In the genomic region with DNA sequence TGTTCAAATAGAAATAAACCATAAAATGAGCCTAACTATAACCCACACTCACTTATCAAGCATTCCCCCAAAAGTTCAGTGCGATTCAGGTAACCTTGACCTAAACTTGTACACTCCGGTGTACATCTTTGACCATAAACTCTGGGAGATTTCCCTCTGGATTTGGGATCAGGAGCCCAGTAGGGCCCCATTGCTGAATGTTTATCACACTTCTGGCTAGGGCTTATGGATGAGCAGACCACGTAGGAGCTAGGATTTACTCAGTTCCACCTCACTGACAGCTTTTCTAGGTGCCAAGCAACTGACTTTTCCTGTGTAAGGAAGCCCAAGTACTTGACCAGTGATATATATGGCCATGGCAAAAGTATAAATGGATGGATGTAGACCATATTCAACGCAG, we compare ENCODE assay signal across 30 cellular contexts.
"Had no signal": no experiment of that assay in that cellular context is flagged by ENCODE, and none has a peak within 500 bp of the region (broad histone marks: within the 10 kb centered on the region; RNA-seq: fewer than 3 reads in every experiment).

No MANE protein-coding gene starts in this region.

- H3K4me3 ChIP-seq: pancreas, psoas muscle, skin epidermis, smooth muscle cell, spleen, suprapubic skin, testis, tibial artery, transverse colon, upper lobe of right lung, uterus had no signal

- H3K27me3 Mint-ChIP-seq: naive thymus-derived CD4-positive, alpha-beta T cell; stimulated activated memory B cell treated with anti-CD40 and anti-IgM and Interleukin-4, amounts not matched to agents 10 μg/mL and 1 μg/mL and 100 μg/mL, for 72 hours; stimulated activated naive CD8-positive, alpha-beta T cell treated with anti-CD3 and anti-CD28 coated beads, Interleukin-15, amount 100 ng/mL, for 72 hours; type B pancreatic cell had no signal

- H3K27me3 ChIP-seq: neutrophil, pancreas, spleen, suprapubic skin, testis, tibial artery, transverse colon, upper lobe of right lung, uterus had no signal

- H3K27ac Mint-ChIP-seq: naive thymus-derived CD4-positive, alpha-beta T cell; natural killer cell; nephron; stimulated activated memory B cell treated with anti-CD40 and anti-IgM and Interleukin-4, amounts not matched to agents 10 μg/mL and 1 μg/mL and 100 μg/mL, for 72 hours; type B pancreatic cell had no signal

- H3K27ac ChIP-seq: neutrophil, pancreas, psoas muscle, skin epidermis, spleen, suprapubic skin, testis, tibial artery, transverse colon, upper lobe of right lung, uterus had no signal

- H3K9me3 ChIP-seq: neutrophil, pancreas, psoas muscle, spleen, suprapubic skin, testis, tibial artery, transverse colon, upper lobe of right lung, uterus had no signal

- FAIRE-seq: pancreas had no signal

- H3K36me3 ChIP-seq: uterus had no signal

- H3K4me3 Mint-ChIP-seq: naive thymus-derived CD4-positive, alpha-beta T cell; natural killer cell; nephron; neural crest cell; stimulated activated memory B cell treated with anti-CD40 and anti-IgM and Interleukin-4, amounts not matched to agents 10 μg/mL and 1 μg/mL and 100 μg/mL, for 72 hours; stimulated activated naive CD8-positive, alpha-beta T cell treated with anti-CD3 and anti-CD28 coated beads, Interleukin-15, amount 100 ng/mL, for 72 hours; type B pancreatic cell had no signal

- H3K9me3 Mint-ChIP-seq: naive thymus-derived CD4-positive, alpha-beta T cell; natural killer cell; nephron; stimulated activated memory B cell treated with anti-CD40 and anti-IgM and Interleukin-4, amounts not matched to agents 10 μg/mL and 1 μg/mL and 100 μg/mL, for 72 hours; stimulated activated naive CD8-positive, alpha-beta T cell treated with anti-CD3 and anti-CD28 coated beads, Interleukin-15, amount 100 ng/mL, for 72 hours; type B pancreatic cell had no signal

- DNase-seq: naive thymus-derived CD4-positive, alpha-beta T cell; natural killer cell; nucleus accumbens; pancreas; psoas muscle; right cardiac atrium; spleen; stimulated activated CD4-positive, alpha-beta T cell treated with anti-CD3 and anti-CD28 coated beads, Interleukin-12 subunit alpha, Interleukin-12 subunit beta, amount 100 ng/mL, for 4 hours; stimulated activated CD4-positive, alpha-beta T cell treated with anti-CD3 and anti-CD28 coated beads, Interleukin-1b, Interleukin-23, amount 100 ng/mL, for 48 hours; stimulated activated CD4-positive, alpha-beta T cell treated with anti-CD3 and anti-CD28 coated beads, Interleukin-4, amount 100 ng/mL, for 1 hour; stimulated activated CD4-positive, alpha-beta T cell treated with anti-CD3 and anti-CD28 coated beads, Interleukin-4, amount 100 ng/mL, for 4 hours; stimulated activated CD8-positive, alpha-beta memory T cell treated with anti-CD3 and anti-CD28 coated beads, Interleukin-4, amount 100 ng/mL, for 48 hours; stimulated activated naive CD4-positive, alpha-beta T cell; stimulated activated naive CD8-positive, alpha-beta T cell treated with anti-CD3 and anti-CD28 coated beads, Interleukin-15, amount 100 ng/mL, for 72 hours; stimulated activated naive CD8-positive, alpha-beta T cell treated with anti-CD3 and anti-CD28 coated beads, Interleukin-15, Interleukin-2, amounts not matched to agents 100 U/mL and 50 U/mL, for 24 hours; substantia nigra; testis; tibial artery; transverse colon; upper lobe of right lung; uterus had no signal

- H3K4me1 Mint-ChIP-seq: natural killer cell; neural crest cell; stimulated activated memory B cell treated with anti-CD40 and anti-IgM and Interleukin-4, amounts not matched to agents 10 μg/mL and 1 μg/mL and 100 μg/mL, for 72 hours; stimulated activated naive CD8-positive, alpha-beta T cell treated with anti-CD3 and anti-CD28 coated beads, Interleukin-15, amount 100 ng/mL, for 72 hours had no signal

- ATAC-seq: naive thymus-derived CD4-positive, alpha-beta T cell; natural killer cell; pancreas; psoas muscle; right cardiac atrium; sciatic nerve; stimulated activated memory B cell treated with anti-CD40 and anti-IgM and Interleukin-4, amounts not matched to agents 10 μg/mL and 1 μg/mL and 100 μg/mL, for 72 hours; stimulated activated naive CD8-positive, alpha-beta T cell treated with anti-CD3 and anti-CD28 coated beads, Interleukin-15, amount 100 ng/mL, for 72 hours; stimulated activated naive CD8-positive, alpha-beta T cell treated with anti-CD3 and anti-CD28 coated beads, Interleukin-15, Interleukin-2, amounts not matched to agents 100 U/mL and 50 U/mL, for 24 hours; upper lobe of right lung had no signal

- H3K4me2 ChIP-seq: smooth muscle cell had no signal

- H3K4me1 ChIP-seq: pancreas, psoas muscle, spleen, suprapubic skin, testis, tibial artery, transverse colon, upper lobe of right lung, uterus had no signal
